Comparison of ENCODE assay signal across 15 cellular contexts in genomic region chr5:32805966-32806626, GRCh38.
A peak's percentile ranks its signal among the peaks of the same experiment; 100 is the strongest.
DNase-seq lines count a peak whose midpoint lies in the region; ATAC-seq and TF ChIP-seq lines count a peak whose summit lies in the region.
"Had no signal": no experiment of that assay in that cellular context is flagged by ENCODE, and none has a peak within 500 bp of the region (broad histone marks: within the 10 kb centered on the region; RNA-seq: fewer than 3 reads in every experiment).

No MANE protein-coding gene starts in this region.

- peaks cover 9 to 12% of the 10 kb centered on the region in 2 donors for H3K27me3 Mint-ChIP-seq in natural killer cell (ENCODE audit: low read depth in 2 of 2)
- H3K27me3 Mint-ChIP-seq in stimulated activated memory B cell treated with anti-CD40 and anti-IgM and Interleukin-4, amounts not matched to agents 10 μg/mL and 1 μg/mL and 100 μg/mL, for 72 hours: no peaks in the 10 kb centered on the region
- H3K27me3 Mint-ChIP-seq in activated T-helper 1 cell treated with anti-CD3 and anti-CD28 coated beads, Interleukin-12 subunit alpha, Interleukin-12 subunit beta, Interleukin-2, Interleukin-4 antibody, amounts not matched to agents 30 ng/mL and 10 ng/mL and 1 ng/mL, durations not matched to agents 14 hours and 24 hours and 36 hours (ENCODE audit: insufficient read depth): peaks cover 1% of the 10 kb centered on the region

- no peaks in the 10 kb centered on the region for H3K36me3 Mint-ChIP-seq in natural killer cell
- no peaks in the 10 kb centered on the region for H3K36me3 Mint-ChIP-seq in stimulated activated memory B cell treated with anti-CD40 and anti-IgM and Interleukin-4, amounts not matched to agents 10 μg/mL and 1 μg/mL and 100 μg/mL, for 72 hours
- H3K36me3 Mint-ChIP-seq in activated T-helper 1 cell treated with anti-CD3 and anti-CD28 coated beads, Interleukin-12 subunit alpha, Interleukin-12 subunit beta, Interleukin-2, Interleukin-4 antibody, amounts not matched to agents 30 ng/mL and 10 ng/mL and 1 ng/mL, durations not matched to agents 14 hours and 24 hours and 36 hours (ENCODE audit: low read depth): no peaks in the 10 kb centered on the region

- H3K27me3 ChIP-seq in SJSA1 (replicated peaks) (no peaks in the 10 kb centered on the region), skeletal muscle satellite cell (ENCODE audit: control insufficient read depth, insufficient read depth, low read length) (no peaks in the 10 kb centered on the region)
- H3K27me3 ChIP-seq: heart left ventricle had no signal

- H3K9ac ChIP-seq in skeletal muscle satellite cell (ENCODE audit: low read depth, low read length): peak overlapping the region; percentile 82

- H3K4me3 ChIP-seq in SJSA1: no peak overlapping the region
- H3K4me3 ChIP-seq in foreskin fibroblast (ENCODE audit: low read depth in 1 of 2, low read length in 2 of 2): peak overlapping the region in 1 of 2 donors; percentile 1
- peak overlapping the region; percentile 36 for H3K4me3 ChIP-seq in skeletal muscle satellite cell (ENCODE audit: low read length)
- H3K4me3 ChIP-seq: heart left ventricle, skin epidermis had no signal

- peak overlapping the region; percentile 68 for H3K27ac ChIP-seq in SJSA1

- peak overlapping the region; percentile 76 for H3K4me2 ChIP-seq in skeletal muscle satellite cell (ENCODE audit: low read length)

- H3K36me3 ChIP-seq in SJSA1: no peaks in the 10 kb centered on the region
- no peaks in the 10 kb centered on the region for H3K36me3 ChIP-seq in skeletal muscle satellite cell (ENCODE audit: insufficient read depth, low read length)
- H3K36me3 ChIP-seq: heart left ventricle had no signal

- H3K9me3 Mint-ChIP-seq in natural killer cell: no peaks in the 10 kb centered on the region
- peaks cover 9% of the 10 kb centered on the region for H3K9me3 Mint-ChIP-seq in stimulated activated memory B cell treated with anti-CD40 and anti-IgM and Interleukin-4, amounts not matched to agents 10 μg/mL and 1 μg/mL and 100 μg/mL, for 72 hours
- peaks cover 6% of the 10 kb centered on the region for H3K9me3 Mint-ChIP-seq in activated T-helper 1 cell treated with anti-CD3 and anti-CD28 coated beads, Interleukin-12 subunit alpha, Interleukin-12 subunit beta, Interleukin-2, Interleukin-4 antibody, amounts not matched to agents 30 ng/mL and 10 ng/mL and 1 ng/mL, durations not matched to agents 14 hours and 24 hours and 36 hours
- H3K9me3 Mint-ChIP-seq: T-helper 2 cell treated with Interferon-gamma antibody and Interleukin-4, amounts not matched to agents 5 μg/mL and 100 μg/mL, for 36 hours had no signal

- no peak overlapping the region for H3K4me3 Mint-ChIP-seq in natural killer cell
- no peak overlapping the region for H3K4me3 Mint-ChIP-seq in stimulated activated memory B cell treated with anti-CD40 and anti-IgM and Interleukin-4, amounts not matched to agents 10 μg/mL and 1 μg/mL and 100 μg/mL, for 72 hours
- no peak overlapping the region for H3K4me3 Mint-ChIP-seq in activated T-helper 1 cell treated with anti-CD3 and anti-CD28 coated beads, Interleukin-12 subunit alpha, Interleukin-12 subunit beta, Interleukin-2, Interleukin-4 antibody, amounts not matched to agents 30 ng/mL and 10 ng/mL and 1 ng/mL, durations not matched to agents 14 hours and 24 hours and 36 hours
- H3K4me3 Mint-ChIP-seq: T-helper 2 cell treated with Interferon-gamma antibody and Interleukin-4, amounts not matched to agents 5 μg/mL and 100 μg/mL, for 36 hours had no signal

- ATAC-seq in GM18868 (IDR thresholded peaks at IDR 0.05; ENCODE audit: unreplicated experiment) (peak; percentile 63), natural killer cell (no peak)
- no peak for ATAC-seq in stimulated activated memory B cell treated with anti-CD40 and anti-IgM and Interleukin-4, amounts not matched to agents 10 μg/mL and 1 μg/mL and 100 μg/mL, for 72 hours

- intact Hi-C loops in natural killer cell (cut with micrococcal nuclease): no loop called here
- intact Hi-C loops in activated T-helper 1 cell treated with anti-CD3 and anti-CD28 coated beads, Interleukin-12 subunit alpha, Interleukin-12 subunit beta, Interleukin-2, Interleukin-4 antibody, amounts not matched to agents 30 ng/mL and 10 ng/mL and 1 ng/mL, durations not matched to agents 14 hours and 24 hours and 36 hours (cut with micrococcal nuclease): no loop called here

- TF ChIP-seq CTCF in foreskin fibroblast (IDR thresholded peaks at IDR 0.05; ENCODE audit: low read depth, low read length) (no peak), natural killer cell (IDR thresholded peaks at IDR 0.05) (no peak)

- peaks cover 8 to 10% of the 10 kb centered on the region in 2 donors for H3K4me1 Mint-ChIP-seq in natural killer cell
- no peaks in the 10 kb centered on the region for H3K4me1 Mint-ChIP-seq in stimulated activated memory B cell treated with anti-CD40 and anti-IgM and Interleukin-4, amounts not matched to agents 10 μg/mL and 1 μg/mL and 100 μg/mL, for 72 hours
- H3K4me1 Mint-ChIP-seq in activated T-helper 1 cell treated with anti-CD3 and anti-CD28 coated beads, Interleukin-12 subunit alpha, Interleukin-12 subunit beta, Interleukin-2, Interleukin-4 antibody, amounts not matched to agents 30 ng/mL and 10 ng/mL and 1 ng/mL, durations not matched to agents 14 hours and 24 hours and 36 hours (ENCODE audit: low read depth): no peaks in the 10 kb centered on the region

- H3K4me1 ChIP-seq in SJSA1 (replicated peaks): peaks cover 6% of the 10 kb centered on the region; the same call in 1 of the 2 replicates
- peaks cover 35% of the 10 kb centered on the region for H3K4me1 ChIP-seq in skeletal muscle satellite cell (ENCODE audit: control insufficient read depth, insufficient read depth, low read length)

- no peak overlapping the region for H3K27ac Mint-ChIP-seq in natural killer cell
- no peak overlapping the region for H3K27ac Mint-ChIP-seq in stimulated activated memory B cell treated with anti-CD40 and anti-IgM and Interleukin-4, amounts not matched to agents 10 μg/mL and 1 μg/mL and 100 μg/mL, for 72 hours
- H3K27ac Mint-ChIP-seq in activated T-helper 1 cell treated with anti-CD3 and anti-CD28 coated beads, Interleukin-12 subunit alpha, Interleukin-12 subunit beta, Interleukin-2, Interleukin-4 antibody, amounts not matched to agents 30 ng/mL and 10 ng/mL and 1 ng/mL, durations not matched to agents 14 hours and 24 hours and 36 hours: no peak overlapping the region
- H3K27ac Mint-ChIP-seq: T-helper 2 cell treated with Interferon-gamma antibody and Interleukin-4, amounts not matched to agents 5 μg/mL and 100 μg/mL, for 36 hours had no signal

- DNase-seq in SJSA1 (ENCODE audit: low read depth in 1 of 2, low spot score in 2 of 2) (peak in 1 of 2 experiments; percentile 44), foreskin fibroblast (peak; percentile 87 to 92), natural killer cell (no peak), NAMALWA (ENCODE audit: low spot score) (no peak)
- no peak for DNase-seq in activated T-helper 1 cell treated with anti-CD3 and anti-CD28 coated beads, Interleukin-12 subunit alpha, Interleukin-12 subunit beta, Interleukin-2, Interleukin-4 antibody, amounts not matched to agents 30 ng/mL and 10 ng/mL and 1 ng/mL, durations not matched to agents 14 hours and 24 hours and 36 hours (ENCODE audit: low spot score)
- DNase-seq: central memory CD4-positive, alpha-beta T cell; DMS79 treated with DMSO at 0.1 percent for 48 hours; heart left ventricle; midbrain; NCI-H748 treated with DMSO at 0.1 percent for 48 hours had no signal

- H3K9me3 ChIP-seq in SJSA1 (replicated peaks): no peaks in the 10 kb centered on the region
- H3K9me3 ChIP-seq in skeletal muscle satellite cell (replicated peaks; ENCODE audit: low read length): peaks cover 3% of the 10 kb centered on the region

Comparison
In these comparisons a context has a peak if more than half of its experiments do, and no peak if none do; other contexts are left out.
1. DNase-seq: peak in foreskin fibroblast (2 of 2); none in natural killer cell (single experiment), NAMALWA (single experiment) and activated T-helper 1 cell treated with anti-CD3 and anti-CD28 coated beads, Interleukin-12 subunit alpha, Interleukin-12 subunit beta, Interleukin-2, Interleukin-4 antibody, amounts not matched to agents 30 ng/mL and 10 ng/mL and 1 ng/mL, durations not matched to agents 14 hours and 24 hours and 36 hours (single experiment).